20 cellular contexts compared by ENCODE assay signal in genomic region chr10:44659350-44659749, GRCh38.
"Had no signal": no experiment of that assay in that cellular context is flagged by ENCODE, and none has a peak within 500 bp of the region (broad histone marks: within the 10 kb centered on the region; RNA-seq: fewer than 3 reads in every experiment).

No MANE protein-coding gene starts in this region.

- H3K36me3 ChIP-seq: SJSA1 had no signal

- FAIRE-seq: RCC 7860 had no signal

- H3K27me3 ChIP-seq: SJSA1 had no signal

- H3K9me3 ChIP-seq: SJSA1 had no signal

- H3K4me3 ChIP-seq: SJSA1, SK-N-MC had no signal

- H3K4me1 ChIP-seq: SJSA1 had no signal

- H3K27ac ChIP-seq: SJSA1, SK-N-MC had no signal

- DNase-seq: KBM-7, MV-4-11, NCI-H1048, NCI-H1105 treated with DMSO at 0.1 percent for 48 hours, NCI-H1417 treated with DMSO at 0.1 percent for 48 hours, NCI-H146, NCI-H1694 treated with DMSO at 0.1 percent for 48 hours, NCI-H1930, NCI-H2081, NCI-H2107, NCI-H2227 treated with DMSO at 0.1 percent for 48 hours, NCI-H524 treated with DMSO at 0.1 percent for 48 hours, NCI-H69, NCI-H774, Right ventricle myocardium superior, RPMI8226, SIG-M5 had no signal
